Comparison of ENCODE assay signal across 9 cellular contexts in genomic region chr2:28643911-28644334, GRCh38.
A peak's percentile ranks its signal among the peaks of the same experiment; 100 is the strongest.
DNase-seq lines count a peak whose midpoint lies in the region; ATAC-seq and TF ChIP-seq lines count a peak whose summit lies in the region.
"Had no signal": no experiment of that assay in that cellular context is flagged by ENCODE, and none has a peak within 500 bp of the region (broad histone marks: within the 10 kb centered on the region; RNA-seq: fewer than 3 reads in every experiment).

No MANE protein-coding gene starts in this region.

- H3K4me1 Mint-ChIP-seq in natural killer cell treated with Interleukin-12 subunit alpha and Interleukin-12 subunit beta and Interleukin-15 and Interleukin-18, amount 100 ng/mL, for 72 hours (ENCODE audit: low read depth in 2 of 2): peaks cover 21 to 39% of the 10 kb centered on the region in 2 donors

- H3K27ac Mint-ChIP-seq in natural killer cell treated with Interleukin-12 subunit alpha and Interleukin-12 subunit beta and Interleukin-15 and Interleukin-18, amount 100 ng/mL, for 72 hours: peak overlapping the region in 1 of 2 donors; percentile 50

- 47% methylated on average over 11 of the region's 11 CpGs for WGBS in esophagus muscularis mucosa
- 32% methylated on average over 11 of the region's 11 CpGs for WGBS in prostate gland

- H3K27ac ChIP-seq in esophagus muscularis mucosa (replicated peaks in 1 of 4) (peak overlapping the region; percentile 92 to 98 (median 96)), prostate gland (peak overlapping the region; percentile 48 to 53)

- no peak for ATAC-seq in natural killer cell treated with Interleukin-12 subunit alpha and Interleukin-12 subunit beta and Interleukin-15 and Interleukin-18, amount 100 ng/mL, for 72 hours
- ATAC-seq in GM21619 (IDR thresholded peaks at IDR 0.05; ENCODE audit: unreplicated experiment): no peak

- TF ChIP-seq CTCF in esophagus muscularis mucosa (IDR thresholded peaks at IDR 0.05): no peak
- TF ChIP-seq CTCF in prostate gland (IDR thresholded peaks at IDR 0.05): no peak

- H3K36me3 ChIP-seq in esophagus muscularis mucosa: no peaks in the 10 kb centered on the region
- H3K36me3 ChIP-seq in prostate gland: no peaks in the 10 kb centered on the region

- H3K4me3 ChIP-seq in esophagus muscularis mucosa (peak overlapping the region in 1 of 4 donors; percentile 16), prostate gland (no peak overlapping the region)

- TF ChIP-seq EP300 in esophagus muscularis mucosa (IDR thresholded peaks at IDR 0.05): peak; percentile 54

- H3K4me1 ChIP-seq in esophagus muscularis mucosa (peaks cover 11 to 83% (median 81%) of the 10 kb centered on the region in 4 donors), prostate gland (replicated peaks) (no peaks in the 10 kb centered on the region)

- H3K4me3 Mint-ChIP-seq in natural killer cell treated with Interleukin-12 subunit alpha and Interleukin-12 subunit beta and Interleukin-15 and Interleukin-18, amount 100 ng/mL, for 72 hours: no peak overlapping the region

- peaks cover 3% of the 10 kb centered on the region for H3K9me3 Mint-ChIP-seq in natural killer cell treated with Interleukin-12 subunit alpha and Interleukin-12 subunit beta and Interleukin-15 and Interleukin-18, amount 100 ng/mL, for 72 hours

- H3K36me3 Mint-ChIP-seq in natural killer cell treated with Interleukin-12 subunit alpha and Interleukin-12 subunit beta and Interleukin-15 and Interleukin-18, amount 100 ng/mL, for 72 hours: no peaks in the 10 kb centered on the region

- TF ChIP-seq POLR2A in esophagus muscularis mucosa (IDR thresholded peaks at IDR 0.05; ENCODE audit: low read depth) (no peak), prostate gland (IDR thresholded peaks at IDR 0.05) (no peak)

- intact Hi-C loops in esophagus muscularis mucosa (cut with DNase I) (no loop called here), prostate gland (cut with DNase I) (loop anchor here (5.0 kb wide), 1 partner anchor 37 kb away; no protein-coding TSS in a partner anchor)

- DNase-seq in H4 (ENCODE audit: low spot score) (peak; percentile 58), RPMI7951 (ENCODE audit: low read depth) (peak; percentile 86), esophagus muscularis mucosa (ENCODE audit: extremely low spot score) (no peak), prostate gland (ENCODE audit: low spot score) (peak; percentile 55), NCI-H187 (lab: John Stamatoyannopoulos, UW) (no peak)
- DNase-seq in natural killer cell treated with Interleukin-12 subunit alpha and Interleukin-12 subunit beta and Interleukin-15 and Interleukin-18, amount 100 ng/mL, for 72 hours (ENCODE audit: low spot score): no peak
- no peak for DNase-seq in activated effector memory CD4-positive, alpha-beta T cell treated with anti-CD3 and anti-CD28 coated beads, Interleukin-2, amount 50 U/mL, for 16 hours
- DNase-seq: OCI-M1 had no signal

- peaks cover 0 to 2% of the 10 kb centered on the region in 2 donors for H3K27me3 Mint-ChIP-seq in natural killer cell treated with Interleukin-12 subunit alpha and Interleukin-12 subunit beta and Interleukin-15 and Interleukin-18, amount 100 ng/mL, for 72 hours

- H3K27me3 ChIP-seq in esophagus muscularis mucosa (no peaks in the 10 kb centered on the region), prostate gland (replicated peaks; ENCODE audit: insufficient read depth) (no peaks in the 10 kb centered on the region)

- no peaks in the 10 kb centered on the region for H3K9me3 ChIP-seq in esophagus muscularis mucosa
- H3K9me3 ChIP-seq in prostate gland: no peaks in the 10 kb centered on the region

Comparison
In these comparisons a context has a peak if more than half of its experiments do, and no peak if none do; other contexts are left out.
1. DNase-seq: peak in H4 (single experiment), RPMI7951 (single experiment) and prostate gland (single experiment); none in esophagus muscularis mucosa (single experiment), NCI-H187 (0 of 2), natural killer cell treated with Interleukin-12 subunit alpha and Interleukin-12 subunit beta and Interleukin-15 and Interleukin-18, amount 100 ng/mL, for 72 hours (single experiment) and activated effector memory CD4-positive, alpha-beta T cell treated with anti-CD3 and anti-CD28 coated beads, Interleukin-2, amount 50 U/mL, for 16 hours (single experiment).